In genomic region chr2:18516112-18516511, GRCh38 we compare ENCODE assay signal across 19 cellular contexts. TPM values are rescaled to one million over a fixed set of nuclear protein-coding genes. Genes with fewer than 3 reads are reported as not detected.
DNase-seq lines count a peak whose midpoint lies in the region; ATAC-seq and TF ChIP-seq lines count a peak whose summit lies in the region.
"Had no signal": no experiment of that assay in that cellular context is flagged by ENCODE, and none has a peak within 500 bp of the region (broad histone marks: within the 10 kb centered on the region; RNA-seq: fewer than 3 reads in every experiment).

No MANE protein-coding gene starts in this region.

- H3K36me3 ChIP-seq in H7 (replicated peaks; ENCODE audit: control insufficient read depth, insufficient read depth, low read length) (no peaks in the 10 kb centered on the region), ascending aorta (no peaks in the 10 kb centered on the region), stomach (no peaks in the 10 kb centered on the region), HAP-1 (replicated peaks) (no peaks in the 10 kb centered on the region), lower lobe of right lung (no peaks in the 10 kb centered on the region)
- H3K36me3 ChIP-seq: colonic mucosa had no signal

- TF ChIP-seq EP300 in stomach (IDR thresholded peaks at IDR 0.05): no peak

- H3K4me1 ChIP-seq in ascending aorta (peaks cover 8 to 38% of the 10 kb centered on the region in 2 donors), stomach (peaks cover 0 to 44% (median 24%) of the 10 kb centered on the region in 4 donors), HAP-1 (no peaks in the 10 kb centered on the region), lower lobe of right lung (no peaks in the 10 kb centered on the region)
- H3K4me1 ChIP-seq: colonic mucosa had no signal

- in situ Hi-C loops in HAP-1 (cut with MboI; ENCODE audit: low sequenced_read_pairs): loop anchor here (25.0 kb wide), 1 partner anchor 1346 kb away; no protein-coding TSS in a partner anchor

- TF ChIP-seq POLR2A in stomach (IDR thresholded peaks at IDR 0.05): no peak

- WGBS in stomach, 5 donors: 18 to 33% (median 28%) methylated on average over 11 of the region's 11 CpGs

- intact Hi-C loops in ascending aorta (cut with DNase I) (loop anchor here (5.0 kb wide), 2 partner anchors 59 to 846 kb away; no protein-coding TSS in a partner anchor), stomach (cut with DNase I; ENCODE audit: low total_unique reads) (no loop called here), lower lobe of right lung (cut with DNase I) (no loop called here)

- ATAC-seq in lower lobe of right lung: no peak
- ATAC-seq: activated naive CD4-positive, alpha-beta T cell treated with anti-CD3 and anti-CD28 coated beads, Interleukin-2, amount 50 U/mL, for 72 hours; CD8-positive, alpha-beta T cell; esophagus mucosa; naive thymus-derived CD8-positive, alpha-beta T cell; Right ventricle myocardium inferior had no signal

- H3K9me3 ChIP-seq in ascending aorta (no peaks in the 10 kb centered on the region), stomach (no peaks in the 10 kb centered on the region), HAP-1 (no peaks in the 10 kb centered on the region), lower lobe of right lung (no peaks in the 10 kb centered on the region)
- H3K9me3 ChIP-seq: colonic mucosa had no signal

- H3K27me3 ChIP-seq in H7 (ENCODE audit: control insufficient read depth, insufficient read depth, low read length) (no peaks in the 10 kb centered on the region), ascending aorta (no peaks in the 10 kb centered on the region), stomach (peaks cover 0 to 6% (median 0%) of the 10 kb centered on the region in 3 donors), HAP-1 (ENCODE audit: low read depth) (no peaks in the 10 kb centered on the region), lower lobe of right lung (ENCODE audit: low read depth) (no peaks in the 10 kb centered on the region)
- H3K27me3 ChIP-seq: colonic mucosa had no signal

- DNase-seq in H7 (peak; percentile 15), ascending aorta (ENCODE audit: low spot score in 2 of 2) (no peak), iPS-NIHi11 (ENCODE audit: low spot score) (peak; percentile 24), stomach (no peak), HAP-1 (ENCODE audit: low spot score in 2 of 2) (no peak), SIG-M5 (lab: John Stamatoyannopoulos, UW) (no peak), D341Med (ENCODE audit: low spot score) (no peak), lower lobe of right lung (no peak)
- DNase-seq: CD8-positive, alpha-beta T cell; colonic mucosa; kidney; naive thymus-derived CD8-positive, alpha-beta T cell; NCI-H187; NCI-H774; substantia nigra had no signal

- H3K27ac ChIP-seq in ascending aorta: peak overlapping the region; percentile 66 to 70
- H3K27ac ChIP-seq in stomach: peak overlapping the region in 3 of 5 donors; percentile 11 to 67 (median 16)
- H3K27ac ChIP-seq in lower lobe of right lung: no peak overlapping the region
- H3K27ac ChIP-seq: colonic mucosa, skin epidermis had no signal

- no peak overlapping the region for H3K4me3 ChIP-seq in H7 (ENCODE audit: insufficient read depth, low read depth, low read length)
- no peak overlapping the region for H3K4me3 ChIP-seq in ascending aorta
- H3K4me3 ChIP-seq in stomach: no peak overlapping the region
- no peak overlapping the region for H3K4me3 ChIP-seq in HAP-1
- H3K4me3 ChIP-seq in lower lobe of right lung: no peak overlapping the region
- H3K4me3 ChIP-seq: colonic mucosa, skin epidermis had no signal

- TF ChIP-seq CTCF in ascending aorta (IDR thresholded peaks at IDR 0.05): no peak
- no peak for TF ChIP-seq CTCF in stomach (IDR thresholded peaks at IDR 0.05)
- no peak for TF ChIP-seq CTCF in lower lobe of right lung (IDR thresholded peaks at IDR 0.05)

RNA-seq across cellular contexts. Expression of gene RDH14, which starts 44.3 kb away (rescaled TPM):
- 29.7 and 31.7 TPM in 2 replicates for total RNA-seq in H7 (2014; rRNA removed; shearing (Covaris generic))
- total RNA-seq in ascending aorta (51.2 TPM), stomach (10 to 100 TPM in 4 of 5 donors, not detected in 1; 34.9 to 66.1 (median 45.6) TPM), lower lobe of right lung (18.3 TPM)
- 10 to 100 TPM; 13.3 to 16.9 (median 15.4) TPM for polyA plus RNA-seq in stomach

Comparison
In these comparisons a context has a peak if more than half of its experiments do, and no peak if none do; other contexts are left out.
1. DNase-seq: peak in H7 (single experiment) and iPS-NIHi11 (single experiment); none in ascending aorta (0 of 2), stomach (single experiment), HAP-1 (0 of 2), SIG-M5 (single experiment), D341Med (single experiment) and lower lobe of right lung (single experiment).